Comparison of ENCODE assay signal across 9 cellular contexts in genomic region chrX:153967536-153968214, GRCh38. TPM values are rescaled to one million over a fixed set of nuclear protein-coding genes. Genes with fewer than 3 reads are reported as not detected.
DNase-seq lines count a peak whose midpoint lies in the region; ATAC-seq and TF ChIP-seq lines count a peak whose summit lies in the region.
"Had no signal": no experiment of that assay in that cellular context is flagged by ENCODE, and none has a peak within 500 bp of the region (broad histone marks: within the 10 kb centered on the region; RNA-seq: fewer than 3 reads in every experiment).

No MANE protein-coding gene starts in this region.

- H2AFZ ChIP-seq in PC-9: no peak overlapping the region

- intact Hi-C loops in PC-9 (cut with micrococcal nuclease; ENCODE audit: unreplicated experiment): no loop called here

- peak overlapping the region; percentile 18 for H3K4me3 ChIP-seq in iPS-15b (ENCODE audit: low read depth, low read length)
- H3K4me3 ChIP-seq in thoracic aorta: peak overlapping the region; percentile 87
- no peak overlapping the region for H3K4me3 ChIP-seq in PC-9

- POLR2A ChIA-PET in PC-9 (lab: Charles Lee; ENCODE audit: unreplicated experiment): interaction anchor here (0.6 kb wide), 1 partner anchor 99 kb away, joined by 4 read pairs; no protein-coding TSS in a partner anchor

- H3K4me1 ChIP-seq in iPS-15b (ENCODE audit: control insufficient read depth, insufficient read depth, low read length): peaks cover 3% of the 10 kb centered on the region
- H3K4me1 ChIP-seq in thoracic aorta (ENCODE audit: control insufficient read depth in 1 of 2, low read depth in 2 of 2): peaks cover 13 to 38% of the 10 kb centered on the region in 2 donors
- no peaks in the 10 kb centered on the region; the same call in 1 of the 2 replicates for H3K4me1 ChIP-seq in PC-9 (replicated peaks; ENCODE audit: insufficient read depth)

- peaks cover 64% of the 10 kb centered on the region for H3K79me2 ChIP-seq in PC-9 (ENCODE audit: low read depth)

- H3K36me3 Mint-ChIP-seq in activated T-cell treated with anti-CD3 and anti-CD28 coated beads, Interleukin-2, amount 50 U/mL, for 4 hours (ENCODE audit: insufficient read depth): peaks cover 6% of the 10 kb centered on the region

- TF ChIP-seq CTCF in thoracic aorta (IDR thresholded peaks at IDR 0.05) (no peak), PC-9 (conservative IDR thresholded peaks at IDR 0.05) (no peak)

- CTCF ChIA-PET in PC-9 (lab: Charles Lee): no interaction called here

- H3F3A ChIP-seq in PC-9 (ENCODE audit: insufficient read depth, low read depth): no peaks in the 10 kb centered on the region

- BruUV-seq in PC-9 (replicated peaks; lab: Mats Ljungman, UMichigan): no TSS peak

- peak overlapping the region; percentile 74 to 98 for H3K27ac ChIP-seq in thoracic aorta
- no peak overlapping the region for H3K27ac ChIP-seq in PC-9

- H3K4me1 Mint-ChIP-seq in activated T-cell treated with anti-CD3 and anti-CD28 coated beads, Interleukin-2, amount 50 U/mL, for 4 hours (ENCODE audit: low read depth): peaks cover 31% of the 10 kb centered on the region

- no peak overlapping the region for H3K4me2 ChIP-seq in PC-9

- H3K4me3 Mint-ChIP-seq in activated T-cell treated with anti-CD3 and anti-CD28 coated beads, Interleukin-2, amount 50 U/mL, for 4 hours: peak overlapping the region; percentile 100

- H3K36me3 ChIP-seq in iPS-15b (ENCODE audit: control insufficient read depth, insufficient read depth, low read length): peaks cover 22% of the 10 kb centered on the region
- peaks cover 7% of the 10 kb centered on the region for H3K36me3 ChIP-seq in thoracic aorta
- H3K36me3 ChIP-seq in PC-9 (ENCODE audit: low read depth): no peaks in the 10 kb centered on the region

- no peak overlapping the region for H3K9ac ChIP-seq in iPS-15b (ENCODE audit: low read depth, low read length)

- peaks cover 4% of the 10 kb centered on the region for H3K9me3 ChIP-seq in iPS-15b (ENCODE audit: control insufficient read depth, insufficient read depth, low read length)
- no peaks in the 10 kb centered on the region for H3K9me3 ChIP-seq in thoracic aorta
- H3K9me3 ChIP-seq in PC-9 (ENCODE audit: insufficient read depth, low read depth): no peaks in the 10 kb centered on the region

- DNase-seq in activated T-cell treated with anti-CD3 and anti-CD28 coated beads, Interleukin-2, amount 50 U/mL, for 4 hours: no peak
- no peak for DNase-seq in activated T-cell treated with anti-CD3 and anti-CD28 coated beads for 4 hours
- DNase-seq in UCSD-AML1 (lab: John Stamatoyannopoulos, UW; ENCODE audit: unreplicated experiment): peak; percentile 33
- DNase-seq in thoracic aorta (ENCODE audit: low spot score): no peak
- no peak for DNase-seq in NCI-H446 treated with DMSO at 0.1 percent for 48 hours (lab: John Stamatoyannopoulos, UW)
- DNase-seq in PC-9: no peak
- DNase-seq: T-helper 9 cell had no signal

- peaks cover 56% of the 10 kb centered on the region for H4K20me1 ChIP-seq in PC-9 (ENCODE audit: insufficient read depth)

- H3K27me3 ChIP-seq in iPS-15b (ENCODE audit: control insufficient read depth, insufficient read depth, low read length) (no peaks in the 10 kb centered on the region), thoracic aorta (replicated peaks; ENCODE audit: insufficient read depth) (no peaks in the 10 kb centered on the region), PC-9 (ENCODE audit: insufficient read depth, low read depth) (no peaks in the 10 kb centered on the region)

- no peaks in the 10 kb centered on the region for H3K9me3 Mint-ChIP-seq in activated T-cell treated with anti-CD3 and anti-CD28 coated beads, Interleukin-2, amount 50 U/mL, for 4 hours

- H3K27me3 Mint-ChIP-seq in activated T-cell treated with anti-CD3 and anti-CD28 coated beads, Interleukin-2, amount 50 U/mL, for 4 hours (ENCODE audit: low read depth): no peaks in the 10 kb centered on the region

- no peaks in the 10 kb centered on the region for H3K9me2 ChIP-seq in PC-9 (ENCODE audit: insufficient read depth)

- ATAC-seq in activated T-cell treated with anti-CD3 and anti-CD28 coated beads, Interleukin-2, amount 50 U/mL, for 4 hours: no peak
- ATAC-seq in thoracic aorta (ENCODE audit: insufficient number of reproducible peaks, low FRiP score, low read depth) (no peak), GM21737 (IDR thresholded peaks at IDR 0.05; ENCODE audit: unreplicated experiment) (no peak)

RNA-seq across cellular contexts. Expression of gene HCFC1, which starts 3.9 kb away (rescaled TPM):
- total RNA-seq in activated T-cell treated with anti-CD3 and anti-CD28 coated beads, Interleukin-2, amount 50 U/mL, for 4 hours: 100 to 1,000 TPM; 140 to 162 (median 150) TPM
- total RNA-seq in thoracic aorta: 10 to 100 TPM; 51.6 to 58.9 TPM
- 67.1 and 79.9 TPM in 2 replicates for total RNA-seq in PC-9 (2021)

RNA-seq across cellular contexts. Expression of gene TMEM187, which starts 4.9 kb away (rescaled TPM):
- 1 to 10 TPM; 2.0 to 2.7 (median 2.3) TPM for total RNA-seq in activated T-cell treated with anti-CD3 and anti-CD28 coated beads, Interleukin-2, amount 50 U/mL, for 4 hours
- total RNA-seq in thoracic aorta: 10 to 100 TPM in 1 of 2 donors, under 1 TPM in 1; 0.78 to 23.4 TPM
- total RNA-seq in PC-9 (2021): 20.1 and 30.8 TPM in 2 replicates

RNA-seq across cellular contexts. Expression of gene RENBP, which starts 23.2 kb away (rescaled TPM):
- 10 to 100 TPM in 1 of 3 donors, 1 to 10 TPM in 2; 6.9 to 10.4 (median 8.6) TPM for total RNA-seq in activated T-cell treated with anti-CD3 and anti-CD28 coated beads, Interleukin-2, amount 50 U/mL, for 4 hours
- 10 to 100 TPM; 11.2 to 21.4 TPM for total RNA-seq in thoracic aorta
- 6.8 and 6.9 TPM in 2 replicates for total RNA-seq in PC-9 (2021)

RNA-seq across cellular contexts. Expression of gene NAA10, which starts 32.8 kb away (rescaled TPM):
- total RNA-seq in activated T-cell treated with anti-CD3 and anti-CD28 coated beads, Interleukin-2, amount 50 U/mL, for 4 hours: 100 to 1,000 TPM; 190 to 224 (median 221) TPM
- total RNA-seq in thoracic aorta: 10 to 100 TPM; 60.1 to 66.4 TPM
- 181 and 189 TPM in 2 replicates for total RNA-seq in PC-9 (2021)

RNA-seq across cellular contexts. Expression of gene ARHGAP4, which starts 41.6 kb away (rescaled TPM):
- total RNA-seq in activated T-cell treated with anti-CD3 and anti-CD28 coated beads, Interleukin-2, amount 50 U/mL, for 4 hours: 100 to 1,000 TPM in 2 of 3 donors, 10 to 100 TPM in 1; 96.7 to 128 (median 108) TPM
- 10 to 100 TPM; 31.7 to 92.1 TPM for total RNA-seq in thoracic aorta
- total RNA-seq in PC-9 (2021): 47.0 and 86.0 TPM in 2 replicates
